In genomic region chr11:100908746-100909145, GRCh38 we compare ENCODE assay signal across 11 cellular contexts.
DNase-seq lines count a peak whose midpoint lies in the region; ATAC-seq and TF ChIP-seq lines count a peak whose summit lies in the region.
"Had no signal": no experiment of that assay in that cellular context is flagged by ENCODE, and none has a peak within 500 bp of the region (broad histone marks: within the 10 kb centered on the region; RNA-seq: fewer than 3 reads in every experiment).

No MANE protein-coding gene starts in this region.

- BruUV-seq in mammary epithelial cell (replicated peaks; lab: Mats Ljungman, UMichigan) (no TSS peak), MCF 10A (replicated peaks; lab: Mats Ljungman, UMichigan) (no TSS peak), OCI-LY7 (replicated peaks; lab: Mats Ljungman, UMichigan) (no TSS peak)

- H3K27ac Mint-ChIP-seq in MCF 10A (ENCODE audit: low read depth, unreplicated experiment) = no peak overlapping the region
- H3K27ac Mint-ChIP-seq: natural killer cell treated with Interleukin-12 subunit alpha and Interleukin-12 subunit beta and Interleukin-15 and Interleukin-18, amount 100 ng/mL, for 72 hours had no signal

- in situ Hi-C loops in mammary epithelial cell (cut with MboI; ENCODE audit: low sequenced_read_pairs in 2 of 2) = no loop called here

- H3K9me3 ChIP-seq in mammary epithelial cell (replicated peaks; ENCODE audit: insufficient read depth, low read length) = no peaks in the 10 kb centered on the region
- no peaks in the 10 kb centered on the region for H3K9me3 ChIP-seq in OCI-LY7 (ENCODE audit: low read length)

- 84% methylated on average over 2 of the region's 2 CpGs for WGBS in mammary epithelial cell (ENCODE audit: low coverage, missing lambda C conversion rate)

- POLR2A ChIA-PET in MCF 10A (lab: Yijun Ruan, JAX) (no interaction called here), OCI-LY7 (lab: Charles Lee) (interaction anchor here (0.7 to 3.1 kb wide), 7 partner anchors 10 to 539 kb away, joined by 3 to 21 read pairs (median 4); no protein-coding TSS in a partner anchor)

- H4K20me1 ChIP-seq in mammary epithelial cell (ENCODE audit: insufficient read depth, low read length) (no peaks in the 10 kb centered on the region), OCI-LY7 (ENCODE audit: insufficient read depth, low read length) (no peaks in the 10 kb centered on the region)

- no peaks in the 10 kb centered on the region for H3K27me3 ChIP-seq in mammary epithelial cell (ENCODE audit: insufficient read depth, low read length)

- H3K4me1 ChIP-seq in mammary epithelial cell (ENCODE audit: insufficient read depth, low read length) = no peaks in the 10 kb centered on the region
- peaks cover 35% of the 10 kb centered on the region for H3K4me1 ChIP-seq in OCI-LY7 (ENCODE audit: insufficient read depth, low read length, poor library complexity, severe bottlenecking)

- H3K4me3 Mint-ChIP-seq in MCF 10A (ENCODE audit: unreplicated experiment) = no peak overlapping the region
- H3K4me3 Mint-ChIP-seq: natural killer cell treated with Interleukin-12 subunit alpha and Interleukin-12 subunit beta and Interleukin-15 and Interleukin-18, amount 100 ng/mL, for 72 hours had no signal

- no peaks in the 10 kb centered on the region for H3K4me1 Mint-ChIP-seq in MCF 10A (ENCODE audit: insufficient read depth, unreplicated experiment)

- H2AFZ ChIP-seq in mammary epithelial cell (ENCODE audit: low read depth, low read length) = no peak overlapping the region
- no peak overlapping the region for H2AFZ ChIP-seq in OCI-LY7 (ENCODE audit: low read length)

- H3K36me3 Mint-ChIP-seq in MCF 10A (ENCODE audit: insufficient read depth, unreplicated experiment) = no peaks in the 10 kb centered on the region
- H3K36me3 Mint-ChIP-seq: natural killer cell treated with Interleukin-12 subunit alpha and Interleukin-12 subunit beta and Interleukin-15 and Interleukin-18, amount 100 ng/mL, for 72 hours had no signal

- H3K79me2 ChIP-seq in mammary epithelial cell (ENCODE audit: insufficient read depth, low read length) = no peaks in the 10 kb centered on the region
- H3K79me2 ChIP-seq in OCI-LY7 (ENCODE audit: insufficient read depth, low read depth, low read length) = no peaks in the 10 kb centered on the region

- no peaks in the 10 kb centered on the region for H3K27me3 Mint-ChIP-seq in MCF 10A (ENCODE audit: insufficient read depth, unreplicated experiment)
- H3K27me3 Mint-ChIP-seq: natural killer cell treated with Interleukin-12 subunit alpha and Interleukin-12 subunit beta and Interleukin-15 and Interleukin-18, amount 100 ng/mL, for 72 hours had no signal

- no peak overlapping the region for H3K4me2 ChIP-seq in mammary epithelial cell (ENCODE audit: insufficient read depth, low read depth, low read length)
- H3K4me2 ChIP-seq in OCI-LY7 (ENCODE audit: low read length) = peak overlapping the region; percentile 39; the same call in 1 of the 2 replicates

- no peaks in the 10 kb centered on the region for H3K9me3 Mint-ChIP-seq in MCF 10A (ENCODE audit: unreplicated experiment)

- dilution Hi-C loops in mammary epithelial cell (cut with HindIII; ENCODE audit: low sequenced_read_pairs) = no loop called here

- no peak overlapping the region for H3K9ac ChIP-seq in mammary epithelial cell (ENCODE audit: insufficient read depth, low read length)

- no peaks in the 10 kb centered on the region for H3K9me2 ChIP-seq in OCI-LY7 (ENCODE audit: insufficient read depth, low read length)

- H3K27ac ChIP-seq in mammary epithelial cell (ENCODE audit: insufficient read depth, low read depth, low read length) = no peak overlapping the region
- no peak overlapping the region for H3K27ac ChIP-seq in OCI-LY7 (ENCODE audit: low read depth, low read length, poor library complexity, severe bottlenecking)
- H3K27ac ChIP-seq: 22Rv1 had no signal

- intact Hi-C loops in mammary epithelial cell (cut with micrococcal nuclease) = no loop called here
- intact Hi-C loops in MCF 10A (cut with micrococcal nuclease) = no loop called here
- intact Hi-C loops in OCI-LY7 (cut with micrococcal nuclease; ENCODE audit: unreplicated experiment) = no loop called here

- H3K36me3 ChIP-seq in mammary epithelial cell (ENCODE audit: insufficient read depth, low read length) (no peaks in the 10 kb centered on the region), OCI-LY7 (ENCODE audit: insufficient read depth, low read length) (no peaks in the 10 kb centered on the region)

- TF ChIP-seq CTCF in mammary epithelial cell (conservative IDR thresholded peaks at IDR 0.05 in 1 of 2, IDR thresholded peaks at IDR 0.05 in 1 of 2; ENCODE audit: extremely low read depth in 1 of 2, insufficient read depth in 1 of 2, low read depth in 1 of 2, low read length in 2 of 2) (no peak), MCF 10A (IDR thresholded peaks at IDR 0.05; ENCODE audit: unreplicated experiment) (no peak), OCI-LY7 (conservative IDR thresholded peaks at IDR 0.05; ENCODE audit: low read length) (no peak)

- DNase-seq in mammary epithelial cell (peak; percentile 50), MCF 10A (ENCODE audit: unreplicated experiment) (no peak), OCI-LY7 (ENCODE audit: low spot score) (no peak), germinal center (ENCODE audit: low spot score) (no peak), NCI-H510A (lab: John Stamatoyannopoulos, UW) (no peak)
- no peak for DNase-seq in stimulated activated CD4-positive, alpha-beta T cell treated with anti-CD3 and anti-CD28 coated beads, Interleukin-2, amount 100 ng/mL, for 48 hours
- DNase-seq in stimulated activated naive CD4-positive, alpha-beta T cell (lab: John Stamatoyannopoulos, UW) = no peak
- DNase-seq: GOT3 had no signal

- no peak overlapping the region for H3K4me3 ChIP-seq in mammary epithelial cell (replicated peaks in 1 of 3; ENCODE audit: insufficient read depth in 1 of 3, low read depth in 2 of 3, low read length in 3 of 3)
- H3K4me3 ChIP-seq in OCI-LY7 (ENCODE audit: low read depth, low read length, poor library complexity, severe bottlenecking) = no peak overlapping the region

- CTCF ChIA-PET in mammary epithelial cell (lab: Charles Lee; ENCODE audit: low non-redundant PET) = no interaction called here
- CTCF ChIA-PET in MCF 10A (lab: Yijun Ruan, JAX) = interaction anchor here (0.6 to 1.5 kb wide), 2 partner anchors 17 to 131 kb away, joined by 4 read pairs; no protein-coding TSS in a partner anchor
- CTCF ChIA-PET in OCI-LY7 (lab: Charles Lee; ENCODE audit: unreplicated experiment) = no interaction called here

- peak; percentile 45 for ATAC-seq in HG02973 (IDR thresholded peaks at IDR 0.05; ENCODE audit: unreplicated experiment)
- ATAC-seq: natural killer cell treated with Interleukin-12 subunit alpha and Interleukin-12 subunit beta and Interleukin-15 and Interleukin-18, amount 100 ng/mL, for 72 hours had no signal
